In the genomic region with DNA sequence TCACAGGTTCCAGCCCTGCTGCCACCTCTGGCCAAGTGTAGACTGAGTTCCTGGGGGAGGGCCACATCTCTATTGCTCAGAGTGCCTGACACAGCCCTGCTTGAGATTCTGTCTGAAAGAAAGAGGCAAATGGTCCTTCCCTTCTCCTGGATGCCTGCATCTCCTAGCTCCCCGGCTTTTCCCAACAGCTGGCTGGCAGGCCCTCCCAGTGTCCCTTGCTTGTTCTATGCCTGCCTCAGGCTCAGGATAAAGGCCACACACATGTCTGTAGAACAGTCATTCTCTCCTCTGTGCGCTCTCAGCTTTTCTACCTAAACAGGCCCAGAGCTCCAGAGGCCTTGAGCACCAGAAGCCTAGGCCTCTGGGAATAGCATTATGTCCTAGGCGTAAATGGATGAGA, we compare ENCODE assay signal across 17 cellular contexts.
"Had no signal": no experiment of that assay in that cellular context is flagged by ENCODE, and none has a peak within 500 bp of the region (broad histone marks: within the 10 kb centered on the region; RNA-seq: fewer than 3 reads in every experiment).

No MANE protein-coding gene starts in this region.

- H3K9ac ChIP-seq: neural progenitor cell had no signal

- H3K4me1 ChIP-seq: colonic mucosa, lower lobe of right lung, neural progenitor cell, sigmoid colon, uterus had no signal

- H3K36me3 ChIP-seq: cardiac muscle cell, colonic mucosa, lower lobe of right lung, neural progenitor cell, ovary, sigmoid colon, uterus had no signal

- H3K27me3 ChIP-seq: cardiac muscle cell, colonic mucosa, neural progenitor cell, ovary, sigmoid colon, uterus had no signal

- H3K4me2 ChIP-seq: neural progenitor cell had no signal

- H3K4me3 ChIP-seq: cardiac muscle cell, colonic mucosa, lower lobe of right lung, neural progenitor cell, ovary, sigmoid colon, uterus had no signal

- H3K27ac ChIP-seq: cardiac muscle cell, colonic mucosa, lower lobe of right lung, neural progenitor cell, ovary, sigmoid colon, uterus had no signal

- DNase-seq: colonic mucosa; dermis blood vessel endothelial cell; foreskin melanocyte; head of caudate nucleus; hypothalamus; lower lobe of right lung; midbrain; nucleus accumbens; ovary; sigmoid colon; small intestine; stimulated activated CD4-positive, alpha-beta T cell treated with anti-CD3 and anti-CD28 coated beads, Interleukin-2, amount 100 ng/mL, for 48 hours; substantia nigra; uterus had no signal

- ATAC-seq: lower lobe of right lung; natural killer cell treated with Interleukin-12 subunit alpha and Interleukin-12 subunit beta and Interleukin-15 and Interleukin-18, amount 100 ng/mL, for 72 hours had no signal

- H3K9me3 ChIP-seq: colonic mucosa, lower lobe of right lung, ovary, sigmoid colon, uterus had no signal

- H2AFZ ChIP-seq: neural progenitor cell had no signal
